In genomic region chr10:119176166-119176565, GRCh38 we compare ENCODE assay signal across 13 cellular contexts. TPM values are rescaled to one million over a fixed set of nuclear protein-coding genes. Genes with fewer than 3 reads are reported as not detected.
DNase-seq lines count a peak whose midpoint lies in the region; ATAC-seq and TF ChIP-seq lines count a peak whose summit lies in the region.
"Had no signal": no experiment of that assay in that cellular context is flagged by ENCODE, and none has a peak within 500 bp of the region (broad histone marks: within the 10 kb centered on the region; RNA-seq: fewer than 3 reads in every experiment).

No MANE protein-coding gene starts in this region.

- no peak for TF ChIP-seq CTCF in CD4-positive, alpha-beta T cell (IDR thresholded peaks at IDR 0.05)

- peak overlapping the region; percentile 95 for H3K27ac Mint-ChIP-seq in CD4-positive, alpha-beta T cell
- H3K27ac Mint-ChIP-seq in activated naive CD8-positive, alpha-beta T cell treated with anti-CD3 and anti-CD28 coated beads for 36 hours: peak overlapping the region; percentile 48
- peak overlapping the region in 6 of 9 donors; percentile 16 to 97 (median 57) for H3K27ac Mint-ChIP-seq in naive thymus-derived CD4-positive, alpha-beta T cell

- H3K4me3 Mint-ChIP-seq in CD4-positive, alpha-beta T cell: peak overlapping the region; percentile 75
- H3K4me3 Mint-ChIP-seq in activated naive CD8-positive, alpha-beta T cell treated with anti-CD3 and anti-CD28 coated beads for 36 hours: no peak overlapping the region
- H3K4me3 Mint-ChIP-seq in naive thymus-derived CD4-positive, alpha-beta T cell: peak overlapping the region in 6 of 10 donors; percentile 28 to 98 (median 84)

- CTCF ChIA-PET in CD4-positive, alpha-beta T cell (lab: Charles Lee): interaction anchor here (1.2 kb wide), 1 partner anchor 30 kb away, joined by 6 read pairs; no protein-coding TSS in a partner anchor
- CTCF ChIA-PET in naive thymus-derived CD4-positive, alpha-beta T cell (lab: Charles Lee): no interaction called here

- H3K36me3 Mint-ChIP-seq in CD4-positive, alpha-beta T cell (ENCODE audit: low read depth): peaks cover 58% of the 10 kb centered on the region
- H3K36me3 Mint-ChIP-seq in activated naive CD8-positive, alpha-beta T cell treated with anti-CD3 and anti-CD28 coated beads for 36 hours: peaks cover 31% of the 10 kb centered on the region
- H3K36me3 Mint-ChIP-seq in naive thymus-derived CD4-positive, alpha-beta T cell: peaks cover 0 to 20% (median 14%) of the 10 kb centered on the region in 5 donors

- H3K27ac ChIP-seq in CD4-positive, alpha-beta T cell (ENCODE audit: low read depth, low read length): no peak overlapping the region
- H3K27ac ChIP-seq in naive thymus-derived CD4-positive, alpha-beta T cell (ENCODE audit: low read depth, low read length): no peak overlapping the region

- H3K9me3 ChIP-seq in CD4-positive, alpha-beta T cell (ENCODE audit: control insufficient read depth, low read length): no peaks in the 10 kb centered on the region
- no peaks in the 10 kb centered on the region for H3K9me3 ChIP-seq in naive thymus-derived CD4-positive, alpha-beta T cell (ENCODE audit: control insufficient read depth in 2 of 3, low read length in 3 of 3)

- ATAC-seq in CD4-positive, alpha-beta T cell (ENCODE audit: poor library complexity): no peak
- no peak for ATAC-seq in naive thymus-derived CD4-positive, alpha-beta T cell
- ATAC-seq in HG03469 (IDR thresholded peaks at IDR 0.05; ENCODE audit: unreplicated experiment) (no peak), HG02885 (IDR thresholded peaks at IDR 0.05; ENCODE audit: poor library complexity, unreplicated experiment) (no peak)
- ATAC-seq: left colon had no signal

- intact Hi-C loops in CD4-positive, alpha-beta T cell (cut with DNase I, micrococcal nuclease): no loop called here
- intact Hi-C loops in naive thymus-derived CD4-positive, alpha-beta T cell (cut with micrococcal nuclease): loop anchor here in 1 of 2 donors (5.0 kb wide), 1 partner anchor 551 kb away; the partner anchor contains the start of gene INPP5F

- no peak overlapping the region for H3K4me3 ChIP-seq in naive thymus-derived CD4-positive, alpha-beta T cell (ENCODE audit: low read length)

- peaks cover 7 to 13% of the 10 kb centered on the region in 2 donors for H3K4me1 ChIP-seq in naive thymus-derived CD4-positive, alpha-beta T cell (ENCODE audit: control insufficient read depth in 2 of 2, insufficient read depth in 2 of 2, low read length in 2 of 2)

- peaks cover 35% of the 10 kb centered on the region for H3K4me1 Mint-ChIP-seq in CD4-positive, alpha-beta T cell (ENCODE audit: low read depth)
- H3K4me1 Mint-ChIP-seq in activated naive CD8-positive, alpha-beta T cell treated with anti-CD3 and anti-CD28 coated beads for 36 hours: peaks cover 31% of the 10 kb centered on the region
- H3K4me1 Mint-ChIP-seq in naive thymus-derived CD4-positive, alpha-beta T cell: peaks cover 13 to 48% (median 40%) of the 10 kb centered on the region in 7 donors

- peaks cover 0 to 40% (median 13%) of the 10 kb centered on the region in 3 experiments for H3K36me3 ChIP-seq in naive thymus-derived CD4-positive, alpha-beta T cell (ENCODE audit: control insufficient read depth in 2 of 3, insufficient read depth in 3 of 3, low read length in 3 of 3)

- DNase-seq in CD4-positive, alpha-beta T cell: no peak
- DNase-seq in LHCN-M2 (ENCODE audit: low read depth): peak; percentile 20
- no peak for DNase-seq in activated naive CD8-positive, alpha-beta T cell treated with anti-CD3 and anti-CD28 coated beads for 36 hours
- no peak for DNase-seq in naive thymus-derived CD4-positive, alpha-beta T cell
- DNase-seq in hepatic stellate cell (ENCODE audit: low spot score): no peak
- no peak for DNase-seq in SW 1271 (lab: John Stamatoyannopoulos, UW)
- DNase-seq: central memory CD4-positive, alpha-beta T cell; HCEC 1CT; left colon; NCI-H1048; NCI-H748 treated with DMSO at 0.1 percent for 48 hours had no signal

- H3K27me3 Mint-ChIP-seq in CD4-positive, alpha-beta T cell: no peaks in the 10 kb centered on the region
- H3K27me3 Mint-ChIP-seq in activated naive CD8-positive, alpha-beta T cell treated with anti-CD3 and anti-CD28 coated beads for 36 hours: no peaks in the 10 kb centered on the region
- no peaks in the 10 kb centered on the region for H3K27me3 Mint-ChIP-seq in naive thymus-derived CD4-positive, alpha-beta T cell

- no peaks in the 10 kb centered on the region for H3K9me3 Mint-ChIP-seq in CD4-positive, alpha-beta T cell
- no peaks in the 10 kb centered on the region for H3K9me3 Mint-ChIP-seq in activated naive CD8-positive, alpha-beta T cell treated with anti-CD3 and anti-CD28 coated beads for 36 hours
- no peaks in the 10 kb centered on the region for H3K9me3 Mint-ChIP-seq in naive thymus-derived CD4-positive, alpha-beta T cell

- POLR2A ChIA-PET in CD4-positive, alpha-beta T cell (lab: Charles Lee): interaction anchor here (0.5 to 1.5 kb wide), 3 partner anchors 71 to 1131 kb away, joined by 3 to 4 read pairs (median 4); partner anchors contain the start of gene EIF3A
- POLR2A ChIA-PET in naive thymus-derived CD4-positive, alpha-beta T cell (lab: Charles Lee): interaction anchor here (0.7 to 1.9 kb wide), 3 partner anchors 8 to 12 kb away, joined by 3 to 4 read pairs (median 4); no protein-coding TSS in a partner anchor

- no peaks in the 10 kb centered on the region for H3K27me3 ChIP-seq in CD4-positive, alpha-beta T cell (ENCODE audit: control insufficient read depth, insufficient read depth, low read length)
- H3K27me3 ChIP-seq in naive thymus-derived CD4-positive, alpha-beta T cell (ENCODE audit: control insufficient read depth in 2 of 2, insufficient read depth in 2 of 2, low read length in 2 of 2): no peaks in the 10 kb centered on the region

RNA-seq across cellular contexts. Expression of gene PRDX3, which starts 2.4 kb away (rescaled TPM):
- total RNA-seq in CD4-positive, alpha-beta T cell: 1 to 10 TPM; 7.1 to 7.5 TPM
- 248 and 297 TPM in 2 replicates for total RNA-seq in LHCN-M2 (2014; rRNA removed)
- 119 TPM for polyA plus RNA-seq in LHCN-M2 (2012)
- 100 to 1,000 TPM; 232 to 249 TPM for total RNA-seq in activated naive CD8-positive, alpha-beta T cell treated with anti-CD3 and anti-CD28 coated beads for 36 hours
- 100 to 1,000 TPM in 1 of 5 experiments, 10 to 100 TPM in 4; 11.7 to 120 (median 35.4) TPM for total RNA-seq in naive thymus-derived CD4-positive, alpha-beta T cell
- 10 to 100 TPM; 70.7 to 87.5 TPM for polyA plus RNA-seq in naive thymus-derived CD4-positive, alpha-beta T cell

RNA-seq across cellular contexts. Expression of gene SFXN4, which starts 10.7 kb away (rescaled TPM):
- 1 to 10 TPM; 7.1 to 7.8 TPM for total RNA-seq in CD4-positive, alpha-beta T cell
- 10.6 and 31.8 TPM in 2 replicates for total RNA-seq in LHCN-M2 (2014; rRNA removed)
- 9.2 TPM for polyA plus RNA-seq in LHCN-M2 (2012)
- total RNA-seq in activated naive CD8-positive, alpha-beta T cell treated with anti-CD3 and anti-CD28 coated beads for 36 hours: 10 to 100 TPM; 63.4 to 63.8 TPM
- total RNA-seq in naive thymus-derived CD4-positive, alpha-beta T cell: 10 to 100 TPM; 11.8 to 28.1 (median 23.1) TPM
- polyA plus RNA-seq in naive thymus-derived CD4-positive, alpha-beta T cell: 10 to 100 TPM; 19.1 to 27.1 TPM

RNA-seq across cellular contexts. Expression of gene GRK5, which starts 31.2 kb away (rescaled TPM):
- 10 to 100 TPM; 19.2 to 20.8 TPM for total RNA-seq in CD4-positive, alpha-beta T cell
- 1.5 and 2.4 TPM in 2 replicates for total RNA-seq in LHCN-M2 (2014; rRNA removed)
- 2.0 TPM for polyA plus RNA-seq in LHCN-M2 (2012)
- total RNA-seq in activated naive CD8-positive, alpha-beta T cell treated with anti-CD3 and anti-CD28 coated beads for 36 hours: 10 to 100 TPM; 12.8 TPM
- 10 to 100 TPM; 20.3 to 45.2 (median 34.2) TPM for total RNA-seq in naive thymus-derived CD4-positive, alpha-beta T cell
- polyA plus RNA-seq in naive thymus-derived CD4-positive, alpha-beta T cell: 10 to 100 TPM; 16.4 to 30.3 TPM
